Comparison of ENCODE assay signal across 8 cellular contexts in genomic region chr9:109331353-109331752, GRCh38. TPM values are rescaled to one million over a fixed set of nuclear protein-coding genes. Genes with fewer than 3 reads are reported as not detected.
A peak's percentile ranks its signal among the peaks of the same experiment; 100 is the strongest.
DNase-seq lines count a peak whose midpoint lies in the region; ATAC-seq lines count a peak whose summit lies in the region.

No MANE protein-coding gene starts in this region.

- no peaks in the 10 kb centered on the region for H3K9me3 Mint-ChIP-seq in activated CD4-positive, alpha-beta T cell treated with anti-CD3 and anti-CD28 coated beads for 36 hours (ENCODE audit: low read depth)

- no peaks in the 10 kb centered on the region for H3K36me3 Mint-ChIP-seq in activated CD4-positive, alpha-beta T cell treated with anti-CD3 and anti-CD28 coated beads for 36 hours (ENCODE audit: low read depth)

- ATAC-seq in HG02759 (IDR thresholded peaks at IDR 0.05; ENCODE audit: unreplicated experiment), result no peak
- no peak for ATAC-seq in activated CD4-positive, alpha-beta T cell treated with anti-CD3 and anti-CD28 coated beads for 36 hours
- no peak for ATAC-seq in HG02885 (IDR thresholded peaks at IDR 0.05; ENCODE audit: poor library complexity, unreplicated experiment)
- no peak for ATAC-seq in GM21528 (IDR thresholded peaks at IDR 0.05; ENCODE audit: low FRiP score, unreplicated experiment)

- CTCF ChIA-PET in activated CD4-positive, alpha-beta T cell treated with anti-CD3 and anti-CD28 coated beads for 36 hours (lab: Charles Lee), result no interaction called here

- DNase-seq in NCI-H748 (lab: John Stamatoyannopoulos, UW; ENCODE audit: unreplicated experiment), result peak; percentile 10
- DNase-seq in NCI-H748 treated with DMSO at 0.1 percent for 48 hours (lab: John Stamatoyannopoulos, UW), result no peak
- DNase-seq in fibroblast of gingiva (ENCODE audit: low read depth), result peak; percentile 61
- DNase-seq in medulla oblongata (ENCODE audit: extremely low spot score), result peak; percentile 76
- no peak for DNase-seq in activated CD4-positive, alpha-beta T cell treated with anti-CD3 and anti-CD28 coated beads for 36 hours

- POLR2A ChIA-PET in activated CD4-positive, alpha-beta T cell treated with anti-CD3 and anti-CD28 coated beads for 36 hours (lab: Charles Lee), result no interaction called here

- peaks cover 19% of the 10 kb centered on the region for H3K27me3 Mint-ChIP-seq in activated CD4-positive, alpha-beta T cell treated with anti-CD3 and anti-CD28 coated beads for 36 hours

- no peak overlapping the region for H3K27ac Mint-ChIP-seq in activated CD4-positive, alpha-beta T cell treated with anti-CD3 and anti-CD28 coated beads for 36 hours

- no peak overlapping the region for H3K4me3 Mint-ChIP-seq in activated CD4-positive, alpha-beta T cell treated with anti-CD3 and anti-CD28 coated beads for 36 hours

- no peaks in the 10 kb centered on the region for H3K4me1 Mint-ChIP-seq in activated CD4-positive, alpha-beta T cell treated with anti-CD3 and anti-CD28 coated beads for 36 hours

- intact Hi-C loops in activated CD4-positive, alpha-beta T cell treated with anti-CD3 and anti-CD28 coated beads for 36 hours (cut with DNase I, micrococcal nuclease), result no loop called here

RNA-seq across cellular contexts. Expression of gene EPB41L4B, which starts 10.5 kb away (rescaled TPM):
- under 1 TPM; 0.23 to 0.33 TPM for total RNA-seq in activated CD4-positive, alpha-beta T cell treated with anti-CD3 and anti-CD28 coated beads for 36 hours

Comparison
In these comparisons a context has a peak if more than half of its experiments do, and no peak if none do; other contexts are left out.
1. DNase-seq: peak in NCI-H748 (single experiment), fibroblast of gingiva (single experiment) and medulla oblongata (single experiment); none in NCI-H748 treated with DMSO at 0.1 percent for 48 hours (single experiment) and activated CD4-positive, alpha-beta T cell treated with anti-CD3 and anti-CD28 coated beads for 36 hours (single experiment).